Comparison of ENCODE assay signal across 8 cellular contexts in genomic region chr3:10173926-10174435, GRCh38. TPM values are rescaled to one million over a fixed set of nuclear protein-coding genes. Genes with fewer than 3 reads are reported as not detected.
DNase-seq lines count a peak whose midpoint lies in the region; TF ChIP-seq lines count a peak whose summit lies in the region.

No MANE protein-coding gene starts in this region.

- intact Hi-C loops in CD14-positive monocyte (cut with micrococcal nuclease), result loop anchor here in 1 of 2 donors (1.0 to 2.0 kb wide), 2 partner anchors 9 to 15 kb away; no protein-coding TSS in a partner anchor

- peaks cover 3 to 7% (median 5%) of the 10 kb centered on the region in 7 donors for H3K9me3 Mint-ChIP-seq in CD14-positive monocyte
- H3K9me3 Mint-ChIP-seq in IgD-negative memory B cell, result no peaks in the 10 kb centered on the region

- DNase-seq in CD14-positive monocyte (ENCODE audit: low spot score) (peak; percentile 99), coronary artery (ENCODE audit: low spot score) (peak; percentile 95), middle frontal gyrus (ENCODE audit: extremely low spot score, low spot score) (peak; percentile 36), NCI-H446 treated with DMSO at 0.1 percent for 48 hours (lab: John Stamatoyannopoulos, UW) (no peak), HEK293T (ENCODE audit: extremely low spot score) (no peak), activated T-cell treated with anti-CD3 and anti-CD28 coated beads for 4 hours (no peak), DMS114 treated with DMSO at 0.1 percent for 48 hours (lab: John Stamatoyannopoulos, UW; ENCODE audit: unreplicated experiment) (no peak)

- H3K36me3 Mint-ChIP-seq in CD14-positive monocyte (peaks cover 8 to 26% of the 10 kb centered on the region in 2 donors), IgD-negative memory B cell (peaks cover 11% of the 10 kb centered on the region)

- CTCF ChIA-PET in HEK293T (lab: Yijun Ruan, JAX), result no interaction called here

- POLR2A ChIA-PET in HEK293T (lab: Yijun Ruan, JAX), result no interaction called here

- H3K27me3 Mint-ChIP-seq in CD14-positive monocyte (ENCODE audit: low read depth in 3 of 3), result peaks cover 0 to 3% (median 2%) of the 10 kb centered on the region in 3 donors
- no peaks in the 10 kb centered on the region for H3K27me3 Mint-ChIP-seq in IgD-negative memory B cell

- peak overlapping the region; percentile 85 to 87 for H3K27ac ChIP-seq in coronary artery

- H3K4me3 ChIP-seq in coronary artery, result peak overlapping the region; percentile 43

- H3K4me1 Mint-ChIP-seq in CD14-positive monocyte (peaks cover 16% of the 10 kb centered on the region), IgD-negative memory B cell (peaks cover 20 to 31% (median 31%) of the 10 kb centered on the region in 3 donors)

- TF ChIP-seq CTCF in CD14-positive monocyte (IDR thresholded peaks at IDR 0.05) (no peak), coronary artery (IDR thresholded peaks at IDR 0.05) (no peak)

- H3K27ac Mint-ChIP-seq in CD14-positive monocyte (peak overlapping the region; percentile 93 to 98 (median 95)), IgD-negative memory B cell (peak overlapping the region; percentile 66 to 90 (median 78))

- H3K4me3 Mint-ChIP-seq in CD14-positive monocyte (peak overlapping the region in 1 of 2 donors; percentile 67), IgD-negative memory B cell (peak overlapping the region in 2 of 4 donors; percentile 36 to 45)

TF ChIP-seq in HEK293T, 16 proteins besides CTCF, POLR2A, EP300 and RAD21:
- TF ChIP-seq HDGF (IDR thresholded peaks at IDR 0.05; ENCODE audit: borderline replicate concordance) (no peak), SP1 (IDR thresholded peaks at IDR 0.05) (no peak), FOXA1 (IDR thresholded peaks at IDR 0.05) (no peak), LEF1 (IDR thresholded peaks at IDR 0.05; ENCODE audit: borderline replicate concordance) (no peak), ELF4 (IDR thresholded peaks at IDR 0.05) (no peak), SUZ12 (IDR thresholded peaks at IDR 0.05) (no peak), TARDBP (IDR thresholded peaks at IDR 0.05) (no peak), ZNF384 (IDR thresholded peaks at IDR 0.05) (no peak), L3MBTL2 (conservative IDR thresholded peaks at IDR 0.05) (no peak), ARNT (IDR thresholded peaks at IDR 0.05) (no peak), NFRKB (IDR thresholded peaks at IDR 0.05) (no peak), PKNOX1 (IDR thresholded peaks at IDR 0.05) (no peak), FOXK2 (IDR thresholded peaks at IDR 0.05) (no peak), BHLHE40 (IDR thresholded peaks at IDR 0.05; ENCODE audit: borderline replicate concordance) (no peak), FOXM1 (IDR thresholded peaks at IDR 0.05; ENCODE audit: borderline replicate concordance) (no peak), CTBP1 (IDR thresholded peaks at IDR 0.05; ENCODE audit: borderline replicate concordance) (no peak)

RNA-seq across cellular contexts. Expression of gene IRAK2, which starts 9.3 kb away (rescaled TPM):
- polyA plus RNA-seq in CD14-positive monocyte (1 to 10 TPM in 1 of 2 donors, under 1 TPM in 1; 0.78 to 1.5 TPM), IgD-negative memory B cell (8.4 TPM)

RNA-seq across cellular contexts. Expression of gene VHL, which starts 32.4 kb away (rescaled TPM):
- 10 to 100 TPM in 1 of 2 donors, 1 to 10 TPM in 1; 9.6 to 15.3 TPM for polyA plus RNA-seq in CD14-positive monocyte
- 47.3 TPM for polyA plus RNA-seq in IgD-negative memory B cell

RNA-seq across cellular contexts. Expression of gene BRK1, which starts 58.5 kb away (rescaled TPM):
- polyA plus RNA-seq in CD14-positive monocyte (100 to 1,000 TPM; 295 to 318 TPM), IgD-negative memory B cell (221 TPM)

Comparison
In these comparisons a context has a peak if more than half of its experiments do, and no peak if none do; other contexts are left out.
1. DNase-seq: peak in CD14-positive monocyte (single experiment), coronary artery (single experiment) and middle frontal gyrus (single experiment); none in NCI-H446 treated with DMSO at 0.1 percent for 48 hours (single experiment), HEK293T (single experiment), activated T-cell treated with anti-CD3 and anti-CD28 coated beads for 4 hours (single experiment) and DMS114 treated with DMSO at 0.1 percent for 48 hours (single experiment).